10 cellular contexts compared by ENCODE assay signal in genomic region chr2:121068851-121069250, GRCh38.
"Had no signal": no experiment of that assay in that cellular context is flagged by ENCODE, and none has a peak within 500 bp of the region (broad histone marks: within the 10 kb centered on the region; RNA-seq: fewer than 3 reads in every experiment).

No MANE protein-coding gene starts in this region.

- H3K4me1 ChIP-seq: HAP-1 had no signal

- H3K4me2 ChIP-seq: KMS-11 had no signal

- FAIRE-seq: HepG2 had no signal

- ATAC-seq: HCT116, HepG2 had no signal

- H3K27ac ChIP-seq: GM23248, HL-60, KMS-11 had no signal

- H3K4me3 ChIP-seq: GM23248, HAP-1 had no signal

- DNase-seq: GM23248, GOT3, H7, HFFc6, KBM-7 had no signal

- H3K9me3 ChIP-seq: HAP-1 had no signal
